ENCODE assay signal across 7 cellular contexts in the genomic region with DNA sequence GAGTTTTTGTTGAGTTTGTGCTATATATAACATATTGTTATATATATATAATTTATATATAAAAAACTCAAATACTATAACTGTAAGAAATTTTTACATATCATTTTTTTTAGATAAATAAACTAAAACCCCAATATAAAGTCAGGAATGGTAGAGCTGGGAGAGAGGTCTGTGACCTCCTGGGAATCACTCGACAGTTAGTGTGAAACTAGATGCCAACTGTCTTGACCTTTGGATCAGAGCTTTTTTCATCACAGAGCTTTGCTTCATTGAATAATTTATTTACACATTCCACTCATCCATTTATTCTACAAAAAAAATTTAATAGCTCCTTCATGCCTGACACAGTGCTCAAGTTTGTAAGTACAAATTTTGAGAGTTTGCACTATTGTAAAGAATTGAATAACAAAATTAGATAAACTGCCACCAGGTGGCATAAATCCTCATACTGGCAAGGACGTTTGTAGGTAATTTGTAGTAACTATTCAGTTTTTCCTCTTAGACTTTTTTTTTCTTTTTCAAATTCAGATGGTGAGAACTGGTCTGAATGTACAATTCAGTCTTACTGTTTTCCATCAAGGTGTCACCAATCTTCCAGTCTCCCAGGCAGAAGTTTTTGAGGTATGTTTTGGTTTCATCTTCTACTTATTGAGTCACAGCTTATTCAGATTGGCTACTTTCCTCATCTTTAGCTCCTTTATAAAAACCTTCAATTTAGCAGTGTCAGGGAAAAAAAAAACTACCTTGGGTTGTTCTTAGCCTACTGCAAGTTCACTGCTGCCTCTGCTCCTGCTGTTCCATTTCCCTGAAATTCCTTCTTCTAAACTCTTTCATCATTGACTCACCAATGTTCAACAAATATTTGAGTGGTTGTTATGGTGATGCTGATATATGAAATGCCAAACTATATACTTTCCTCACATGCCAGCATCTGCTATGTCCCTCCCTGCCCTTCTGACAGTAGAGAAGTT. TPM values are rescaled to one million over a fixed set of nuclear protein-coding genes. Genes with fewer than 3 reads are reported as not detected.
A peak's percentile ranks its signal among the peaks of the same experiment; 100 is the strongest.
DNase-seq lines count a peak whose midpoint lies in the region; ATAC-seq, FAIRE-seq and TF ChIP-seq lines count a peak whose summit lies in the region.

No MANE protein-coding gene starts in this region.

- no peak for FAIRE-seq in HTR-8/SVneo (lab: Jason Lieb, UNC)

- no peak overlapping the region for H3K4me2 ChIP-seq in DND-41 (ENCODE audit: insufficient read depth, low read length)

- intact Hi-C loops in psoas muscle (cut with DNase I), result loop anchor here (5.0 to 10.0 kb wide), 4 partner anchors 139 to 1066 kb away; no protein-coding TSS in a partner anchor

- H3K4me3 ChIP-seq in DND-41 (ENCODE audit: low read depth in 1 of 2, low read length in 2 of 2) (no peak overlapping the region), fibroblast of villous mesenchyme (ENCODE audit: low read depth, low read length) (no peak overlapping the region), psoas muscle (no peak overlapping the region)

- no peak overlapping the region for H3K9ac ChIP-seq in DND-41 (ENCODE audit: low read depth, low read length)

- in situ Hi-C loops in SK-MEL-5 (cut with HindIII; ENCODE audit: low pct_unique_long_range_greater_than_20kb, low sequenced_read_pairs), result loop anchor here (25.0 kb wide), 1 partner anchor 554 kb away; no protein-coding TSS in a partner anchor

- H3K27me3 ChIP-seq in DND-41 (ENCODE audit: insufficient read depth, low read length, poor library complexity), result no peaks in the 10 kb centered on the region
- no peaks in the 10 kb centered on the region for H3K27me3 ChIP-seq in psoas muscle (ENCODE audit: insufficient read depth in 3 of 3, low read length in 2 of 3)

- WGBS in psoas muscle, 3 donors, result 12 to 17% (median 13%) methylated on average over 2 of the region's 2 CpGs

- H3K36me3 ChIP-seq in DND-41 (ENCODE audit: insufficient read depth, low read length), result no peaks in the 10 kb centered on the region
- no peaks in the 10 kb centered on the region for H3K36me3 ChIP-seq in psoas muscle (ENCODE audit: insufficient read depth in 1 of 2, low read depth in 1 of 2)

- no peak overlapping the region for H2AFZ ChIP-seq in DND-41 (ENCODE audit: low read depth, low read length)

- DNase-seq in DND-41, result peak; percentile 6
- DNase-seq in HTR-8/SVneo (ENCODE audit: insufficient read length, low spot score), result peak; percentile 4
- peak; percentile 49 for DNase-seq in SK-MEL-5 (ENCODE audit: low read depth, low spot score)
- peak; percentile 57 for DNase-seq in fibroblast of villous mesenchyme (ENCODE audit: low read depth)
- DNase-seq in psoas muscle, result no peak
- DNase-seq in 8988T, result no peak

- no peaks in the 10 kb centered on the region for H3K9me3 ChIP-seq in DND-41 (ENCODE audit: insufficient read depth, low read length, severe bottlenecking)
- H3K9me3 ChIP-seq in psoas muscle, result no peaks in the 10 kb centered on the region

- H3K4me1 ChIP-seq in DND-41 (ENCODE audit: insufficient read depth, low read length) (no peaks in the 10 kb centered on the region), psoas muscle (peaks cover 10% of the 10 kb centered on the region)

- peak; percentile 63 for TF ChIP-seq CTCF in DND-41 (IDR thresholded peaks at IDR 0.05; ENCODE audit: borderline replicate concordance, extremely low read depth, low read length, poor library complexity, severe bottlenecking)
- TF ChIP-seq CTCF in fibroblast of villous mesenchyme (IDR thresholded peaks at IDR 0.05; ENCODE audit: insufficient read depth, low read depth, low read length), result peak; percentile 45
- TF ChIP-seq CTCF in psoas muscle (IDR thresholded peaks at IDR 0.05), result peak; percentile 71

- ATAC-seq in DND-41 (ENCODE audit: insufficient read depth, low read depth), result peak; percentile 56
- peak in 2 of 4 donors; percentile 47 to 55 for ATAC-seq in psoas muscle
- ATAC-seq in GM18498 (IDR thresholded peaks at IDR 0.05; ENCODE audit: unreplicated experiment), result no peak

- no peaks in the 10 kb centered on the region for H3K79me2 ChIP-seq in DND-41 (ENCODE audit: insufficient read depth, low read length)

- H4K20me1 ChIP-seq in DND-41 (ENCODE audit: insufficient read depth, low read length), result no peaks in the 10 kb centered on the region

- H3K27ac ChIP-seq in DND-41 (ENCODE audit: low read length) (no peak overlapping the region), psoas muscle (no peak overlapping the region)

RNA-seq across cellular contexts. Expression of gene LACC1, which starts 28.7 kb away (rescaled TPM):
- total RNA-seq in SK-MEL-5 (2014; rRNA removed; shearing (Covaris generic)), result 1.8 and 1.9 TPM in 2 replicates
- 2.1 and 6.5 TPM in 2 replicates for polyA plus RNA-seq in SK-MEL-5 (2015; cell fraction: cytosol; rRNA removed)
- 4.7 and 7.5 TPM in 2 replicates for polyA plus RNA-seq in SK-MEL-5 (2015; cell fraction: nucleus; rRNA removed)
- 7.7 and 9.1 TPM in 2 replicates for total RNA-seq in fibroblast of villous mesenchyme
- total RNA-seq in psoas muscle, result 1 to 10 TPM; 1.2 to 2.4 (median 1.8) TPM
- polyA plus RNA-seq in psoas muscle, result 1 to 10 TPM in 2 of 3 donors, under 1 TPM in 1; 0.35 to 3.2 (median 2.9) TPM

RNA-seq across cellular contexts. Expression of gene CCDC122, which starts 28.9 kb away (rescaled TPM):
- total RNA-seq in SK-MEL-5 (2014; rRNA removed; shearing (Covaris generic)), result 8.1 and 11.7 TPM in 2 replicates
- 2.1 and 4.2 TPM in 2 replicates for polyA plus RNA-seq in SK-MEL-5 (2015; cell fraction: cytosol; rRNA removed)
- 3.4 and 23.2 TPM in 2 replicates for polyA plus RNA-seq in SK-MEL-5 (2015; cell fraction: nucleus; rRNA removed)
- total RNA-seq in fibroblast of villous mesenchyme (4.2 and 16.0 TPM in 2 replicates), psoas muscle (1 to 10 TPM in 2 of 4 donors, under 1 TPM in 2; 0.63 to 1.6 (median 0.97) TPM)
- 1 to 10 TPM in 1 of 3 donors, under 1 TPM in 2; 0.15 to 1.3 (median 0.70) TPM for polyA plus RNA-seq in psoas muscle

Comparison
In these comparisons a context has a peak if more than half of its experiments do, and no peak if none do; other contexts are left out.
1. DNase-seq: peak in DND-41 (single experiment), HTR-8/SVneo (single experiment), SK-MEL-5 (single experiment) and fibroblast of villous mesenchyme (single experiment); none in psoas muscle (0 of 2) and 8988T (single experiment).
2. Peak in every context shown above with its lines, with median percentiles within 50 percentile points of each other: CTCF ChIP-seq.